Comparison of ENCODE assay signal across 37 cellular contexts in the genomic region with DNA sequence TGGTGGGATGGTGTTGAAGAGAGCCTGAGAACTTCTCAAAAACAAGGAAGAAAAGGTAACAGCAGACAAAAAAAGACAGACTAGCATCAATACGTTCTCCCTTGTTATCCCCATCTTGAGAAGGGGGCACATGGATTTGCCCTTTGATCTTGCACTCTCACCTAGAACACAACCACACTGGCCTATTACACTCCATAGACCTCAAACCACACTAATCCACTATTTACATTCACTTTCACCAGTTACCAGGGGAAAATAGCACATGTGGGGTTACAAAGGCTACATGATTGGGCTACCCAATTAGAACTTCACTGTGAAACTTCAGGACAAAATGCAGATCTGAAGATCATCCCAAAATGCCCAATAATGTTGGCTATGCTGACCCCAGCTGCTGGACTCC.
"Had no signal": no experiment of that assay in that cellular context is flagged by ENCODE, and none has a peak within 500 bp of the region (broad histone marks: within the 10 kb centered on the region; RNA-seq: fewer than 3 reads in every experiment).

No MANE protein-coding gene starts in this region.

- H3K4me3 Mint-ChIP-seq: activated B cell treated with CpG ODN at 0.5 μM for 24 hours; activated CD4-positive, alpha-beta memory T cell treated with anti-CD3 and anti-CD28 coated beads for 36 hours; activated CD4-positive, alpha-beta T cell treated with anti-CD3 and anti-CD28 coated beads, Interleukin-2, amount 10 ng/mL, durations not matched to agents 24 days and 14 days; activated CD8-positive, alpha-beta T cell treated with anti-CD3 and anti-CD28 coated beads for 36 hours; activated naive CD4-positive, alpha-beta T cell treated with anti-CD3 and anti-CD28 coated beads for 36 hours; activated naive CD8-positive, alpha-beta T cell treated with anti-CD3 and anti-CD28 coated beads for 36 hours; activated T-cell treated with anti-CD3 and anti-CD28 coated beads, Interleukin-2, amount 50 U/mL, for 4 hours; activated T-cell treated with anti-CD3 and anti-CD28 coated beads, Interleukin-2, amount 50 U/mL, for 72 hours; activated T-helper 1 cell treated with anti-CD3 and anti-CD28 coated beads, Interleukin-12 subunit alpha, Interleukin-12 subunit beta, Interleukin-2, Interleukin-4 antibody, amounts not matched to agents 30 ng/mL and 10 ng/mL and 1 ng/mL, durations not matched to agents 14 hours and 24 hours and 36 hours; activated T-helper 17 cell treated with anti-CD3 and anti-CD28 coated beads, Interleukin-2, amount 50 U/mL, for 72 hours; T-helper 1 cell treated with Interleukin-12 subunit alpha and Interleukin-12 subunit beta and Interleukin-4 antibody, amounts not matched to agents 30 μg/mL and 1 μg/mL, for 36 hours; T-helper 2 cell treated with Interferon-gamma antibody and Interleukin-4, amounts not matched to agents 5 μg/mL and 100 μg/mL, for 36 hours had no signal

- FAIRE-seq: astrocyte, TTC549 had no signal

- H3K4me3 ChIP-seq: adrenal gland, body of pancreas, breast epithelium had no signal

- H3K27me3 Mint-ChIP-seq: activated naive CD8-positive, alpha-beta T cell treated with anti-CD3 and anti-CD28 coated beads for 36 hours had no signal

- H3K36me3 ChIP-seq: adrenal gland, brain microvascular endothelial cell, breast epithelium had no signal

- ATAC-seq: activated CD8-positive, alpha-beta T cell treated with anti-CD3 and anti-CD28 coated beads for 36 hours; activated naive CD4-positive, alpha-beta T cell treated with anti-CD3 and anti-CD28 coated beads, Interleukin-2, amount 50 U/mL, for 72 hours; activated T-cell treated with anti-CD3 and anti-CD28 coated beads, Interleukin-2, amount 50 U/mL, for 4 hours; activated T-cell treated with anti-CD3 and anti-CD28 coated beads, Interleukin-2, amount 50 U/mL, for 72 hours; activated T-helper 17 cell treated with anti-CD3 and anti-CD28 coated beads, Interleukin-2, amount 50 U/mL, for 72 hours; body of pancreas had no signal

- H3K9me3 ChIP-seq: adrenal gland, body of pancreas, breast epithelium had no signal

- H3K4me1 Mint-ChIP-seq: activated B cell treated with CpG ODN at 0.5 μM for 24 hours; activated CD4-positive, alpha-beta T cell treated with anti-CD3 and anti-CD28 coated beads, Interleukin-2, amount 10 ng/mL, durations not matched to agents 24 days and 14 days; activated naive CD8-positive, alpha-beta T cell treated with anti-CD3 and anti-CD28 coated beads for 36 hours; activated T-helper 17 cell treated with anti-CD3 and anti-CD28 coated beads, Interleukin-2, amount 50 U/mL, for 72 hours had no signal

- H3K27me3 ChIP-seq: adrenal gland, body of pancreas, breast epithelium had no signal

- H3K27ac ChIP-seq: adrenal gland, body of pancreas, brain microvascular endothelial cell, breast epithelium, VCaP had no signal

- H3K9me3 Mint-ChIP-seq: activated B cell treated with CpG ODN at 0.5 μM for 24 hours; activated CD4-positive, alpha-beta memory T cell treated with anti-CD3 and anti-CD28 coated beads for 36 hours; activated CD4-positive, alpha-beta T cell treated with anti-CD3 and anti-CD28 coated beads, Interleukin-2, amount 10 ng/mL, durations not matched to agents 24 days and 14 days; activated CD8-positive, alpha-beta T cell treated with anti-CD3 and anti-CD28 coated beads for 36 hours; activated naive CD4-positive, alpha-beta T cell treated with anti-CD3 and anti-CD28 coated beads for 36 hours; activated naive CD4-positive, alpha-beta T cell treated with anti-CD3 and anti-CD28 coated beads, Interleukin-2, amount 50 U/mL, for 72 hours; activated naive CD8-positive, alpha-beta T cell treated with anti-CD3 and anti-CD28 coated beads for 36 hours; activated T-cell treated with anti-CD3 and anti-CD28 coated beads, Interleukin-2, amount 50 U/mL, for 4 hours; activated T-cell treated with anti-CD3 and anti-CD28 coated beads, Interleukin-2, amount 50 U/mL, for 72 hours; activated T-helper 1 cell treated with anti-CD3 and anti-CD28 coated beads, Interleukin-12 subunit alpha, Interleukin-12 subunit beta, Interleukin-2, Interleukin-4 antibody, amounts not matched to agents 30 ng/mL and 10 ng/mL and 1 ng/mL, durations not matched to agents 14 hours and 24 hours and 36 hours; activated T-helper 17 cell treated with anti-CD3 and anti-CD28 coated beads, Interleukin-2, amount 50 U/mL, for 72 hours; T-helper 1 cell treated with Interleukin-12 subunit alpha and Interleukin-12 subunit beta and Interleukin-4 antibody, amounts not matched to agents 30 μg/mL and 1 μg/mL, for 36 hours; T-helper 2 cell treated with Interferon-gamma antibody and Interleukin-4, amounts not matched to agents 5 μg/mL and 100 μg/mL, for 36 hours had no signal

- H3K27ac Mint-ChIP-seq: activated B cell treated with CpG ODN at 0.5 μM for 24 hours; activated CD4-positive, alpha-beta memory T cell treated with anti-CD3 and anti-CD28 coated beads for 36 hours; activated CD4-positive, alpha-beta T cell treated with anti-CD3 and anti-CD28 coated beads, Interleukin-2, amount 10 ng/mL, durations not matched to agents 24 days and 14 days; activated CD8-positive, alpha-beta T cell treated with anti-CD3 and anti-CD28 coated beads for 36 hours; activated naive CD4-positive, alpha-beta T cell treated with anti-CD3 and anti-CD28 coated beads for 36 hours; activated naive CD4-positive, alpha-beta T cell treated with anti-CD3 and anti-CD28 coated beads, Interleukin-2, amount 50 U/mL, for 72 hours; activated naive CD8-positive, alpha-beta T cell treated with anti-CD3 and anti-CD28 coated beads for 36 hours; activated T-cell treated with anti-CD3 and anti-CD28 coated beads, Interleukin-2, amount 50 U/mL, for 72 hours; activated T-helper 1 cell treated with anti-CD3 and anti-CD28 coated beads, Interleukin-12 subunit alpha, Interleukin-12 subunit beta, Interleukin-2, Interleukin-4 antibody, amounts not matched to agents 30 ng/mL and 10 ng/mL and 1 ng/mL, durations not matched to agents 14 hours and 24 hours and 36 hours; activated T-helper 17 cell treated with anti-CD3 and anti-CD28 coated beads, Interleukin-2, amount 50 U/mL, for 72 hours; T-helper 1 cell treated with Interleukin-12 subunit alpha and Interleukin-12 subunit beta and Interleukin-4 antibody, amounts not matched to agents 30 μg/mL and 1 μg/mL, for 36 hours; T-helper 2 cell treated with Interferon-gamma antibody and Interleukin-4, amounts not matched to agents 5 μg/mL and 100 μg/mL, for 36 hours had no signal

- H3K4me1 ChIP-seq: body of pancreas, breast epithelium had no signal

- H3K36me3 Mint-ChIP-seq: activated CD4-positive, alpha-beta memory T cell treated with anti-CD3 and anti-CD28 coated beads for 36 hours; activated naive CD4-positive, alpha-beta T cell treated with anti-CD3 and anti-CD28 coated beads, Interleukin-2, amount 50 U/mL, for 72 hours; activated naive CD8-positive, alpha-beta T cell treated with anti-CD3 and anti-CD28 coated beads for 36 hours had no signal

- DNase-seq: activated B cell treated with CpG ODN at 0.5 μM for 24 hours; activated CD4-positive, alpha-beta memory T cell treated with anti-CD3 and anti-CD28 coated beads for 36 hours; activated CD4-positive, alpha-beta T cell treated with anti-CD3 and anti-CD28 coated beads for 4 hours; activated CD4-positive, alpha-beta T cell treated with anti-CD3 and anti-CD28 coated beads, Interleukin-2, amount 10 ng/mL, durations not matched to agents 24 days and 14 days; activated CD4-positive, alpha-beta T cell treated with anti-CD3 and anti-CD28 coated beads, Interleukin-2, amount 50 U/mL, for 1 hour; activated CD4-positive, alpha-beta T cell treated with anti-CD3 and anti-CD28 coated beads, Interleukin-2, amount 50 U/mL, for 4 hours; activated CD4-positive, CD25-positive, alpha-beta regulatory T cell treated with anti-CD3 and anti-CD28 coated beads, Interleukin-2, amount 50 U/mL, for 72 hours; activated CD8-positive, alpha-beta memory T cell treated with anti-CD3 and anti-CD28 coated beads, Interleukin-2, amount 50 U/mL, for 4 hours; activated CD8-positive, alpha-beta T cell treated with anti-CD3 and anti-CD28 coated beads for 36 hours; activated effector memory CD4-positive, alpha-beta T cell treated with anti-CD3 and anti-CD28 coated beads, Interleukin-2, amount 50 U/mL, for 16 hours; activated gamma-delta T cell treated with Interleukin-2 at 50 U/mL for 16 hours; activated naive CD4-positive, alpha-beta T cell; activated naive CD4-positive, alpha-beta T cell treated with anti-CD3 and anti-CD28 coated beads for 36 hours; activated naive CD4-positive, alpha-beta T cell treated with anti-CD3 and anti-CD28 coated beads, Interleukin-2, amount 50 U/mL, for 16 hours; activated naive CD8-positive, alpha-beta T cell treated with anti-CD3 and anti-CD28 coated beads for 36 hours; activated T-cell treated with anti-CD3 and anti-CD28 coated beads for 4 hours; activated T-cell treated with anti-CD3 and anti-CD28 coated beads, Interleukin-2, amount 50 U/mL, for 1 hour; activated T-cell treated with anti-CD3 and anti-CD28 coated beads, Interleukin-2, amount 50 U/mL, for 4 hours; activated T-cell treated with anti-CD3 and anti-CD28 coated beads, Interleukin-2, amount 50 U/mL, for 72 hours; adrenal gland; amniotic stem cell; aorta; body of pancreas; brain microvascular endothelial cell; central memory CD4-positive, alpha-beta T cell; T-helper 1 cell; T-helper 2 cell; T-helper 9 cell had no signal
